In the genomic region with DNA sequence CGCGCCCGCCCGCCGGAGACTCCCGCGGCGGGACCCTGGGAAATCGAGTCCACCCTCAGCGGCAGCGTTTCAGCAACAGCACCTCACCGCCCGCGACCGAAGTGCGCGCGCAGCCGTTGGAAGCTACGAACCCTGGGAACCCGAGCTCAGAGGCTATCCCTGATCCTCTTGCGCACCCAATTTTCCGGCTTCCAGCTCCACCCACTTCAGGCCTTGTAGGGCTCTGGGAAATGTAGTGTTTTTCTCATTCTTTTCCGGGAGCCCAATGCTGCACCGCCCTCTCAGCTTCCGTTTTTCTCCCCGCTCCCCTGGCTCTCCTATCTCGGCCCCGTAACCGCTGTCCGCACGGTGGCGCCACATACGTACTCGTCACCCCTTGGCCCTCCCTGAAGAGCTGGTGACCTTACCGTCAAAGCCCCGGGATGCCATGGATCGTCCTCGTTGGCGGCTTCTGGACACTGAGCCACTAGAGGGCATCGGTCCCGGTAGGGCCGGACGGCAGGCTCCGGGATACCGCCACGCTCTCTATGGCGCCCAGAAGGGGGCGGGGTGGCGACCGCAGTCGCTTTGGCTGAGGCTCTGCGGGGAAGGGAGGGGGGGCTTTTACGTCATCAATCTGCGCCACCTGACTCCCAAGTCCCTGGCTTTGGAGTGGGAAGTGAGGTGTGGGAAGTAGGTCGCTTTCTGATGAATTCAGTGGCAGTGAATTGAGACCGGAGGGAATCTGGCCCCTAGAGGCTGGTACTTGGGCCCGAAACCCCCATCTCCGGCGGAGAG, we compare ENCODE assay signal across 8 cellular contexts. TPM values are rescaled to one million over a fixed set of nuclear protein-coding genes. Genes with fewer than 3 reads are reported as not detected.
DNase-seq lines count a peak whose midpoint lies in the region; TF ChIP-seq lines count a peak whose summit lies in the region.

ODR4 (plus strand) TSS at position 687 of the 777 bp plus-strand sequence. CDS start 3,948 bp downstream, outside the sequence.
TPR (minus strand) TSS at position 102 of the 777 bp plus-strand sequence. CDS start 225 bp downstream, outside the sequence.

- H3K27ac ChIP-seq in SK-N-MC (peak within 1 kb of the TSS; percentile 98), temporal lobe (ENCODE audit: low read depth, low read length) (peak within 1 kb of the TSS; percentile 88)

- H3K4me3 ChIP-seq in HFF-Myc (replicated peaks; ENCODE audit: low read depth, low read length) (peak within 1 kb of the TSS; percentile 93), SK-N-MC (peak within 1 kb of the TSS; percentile 96)

- H3K36me3 ChIP-seq in SK-N-MC (ENCODE audit: insufficient read depth, low read length): peaks cover 43% of the 10 kb centered on the region

- DNase-seq in GM04504 (ENCODE audit: low read depth): peak; percentile 98
- peak; percentile 98 for DNase-seq in HFF-Myc (ENCODE audit: extremely low read depth, low read depth)
- DNase-seq in NAMALWA (ENCODE audit: low spot score): peak; percentile 98
- DNase-seq in SK-N-MC (ENCODE audit: low read depth, low spot score): peak; percentile 99
- peak; percentile 97 for DNase-seq in activated naive CD4-positive, alpha-beta T cell treated with anti-CD3 and anti-CD28 coated beads, Interleukin-2, amount 50 U/mL, for 16 hours
- DNase-seq in germinal center (ENCODE audit: low spot score): peak; percentile 94
- DNase-seq in nucleus accumbens (lab: John Stamatoyannopoulos, UW): peak; percentile 83 to 100 (median 99)

- no peaks in the 10 kb centered on the region for H3K9me3 ChIP-seq in SK-N-MC (ENCODE audit: low read depth, low read length)

- TF ChIP-seq CTCF in HFF-Myc (IDR thresholded peaks at IDR 0.05; ENCODE audit: low read depth, low read length, missing control alignments): peak; percentile 93

- peak within 1 kb of the TSS; percentile 94 for H3K9ac ChIP-seq in SK-N-MC (ENCODE audit: insufficient read length)

RNA-seq across cellular contexts. Expression of gene ODR4, which starts in this region (rescaled TPM):
- total RNA-seq in temporal lobe: 28.0 TPM

RNA-seq across cellular contexts. Expression of gene TPR, which starts in this region (rescaled TPM):
- total RNA-seq in temporal lobe: 68.1 TPM

Comparison
In these comparisons a context has a peak if more than half of its experiments do, and no peak if none do; other contexts are left out.
1. Peak in every context shown above with its lines: DNase-seq, H3K4me3 ChIP-seq and H3K27ac ChIP-seq.